28 cellular contexts compared by ENCODE assay signal in the genomic region with DNA sequence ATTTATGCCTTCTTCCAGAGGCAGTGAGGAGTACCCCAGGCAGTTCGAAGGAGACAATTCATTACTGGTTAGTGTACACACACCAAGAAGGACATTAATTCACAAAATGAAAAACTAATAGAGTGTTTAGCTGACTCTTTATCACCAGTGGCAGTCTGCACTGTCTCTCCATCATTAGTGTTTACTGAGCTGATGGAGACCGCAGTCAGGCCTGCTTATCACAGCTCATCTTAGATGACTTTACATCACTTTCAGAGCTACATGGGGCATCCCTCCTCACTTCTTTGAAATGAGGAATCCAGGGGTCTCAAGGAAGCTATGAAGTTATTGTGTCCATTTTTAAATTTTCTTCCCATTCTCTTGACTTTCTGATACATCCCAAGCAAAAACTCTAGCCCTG.
"Had no signal": no experiment of that assay in that cellular context is flagged by ENCODE, and none has a peak within 500 bp of the region (broad histone marks: within the 10 kb centered on the region; RNA-seq: fewer than 3 reads in every experiment).

No MANE protein-coding gene starts in this region.

- DNase-seq: cortex of kidney; dermis blood vessel endothelial cell; dorsolateral prefrontal cortex; effector CD4-positive, alpha-beta T cell; effector CD8-positive, alpha-beta T cell; effector memory CD4-positive, alpha-beta T cell; effector memory CD8-positive, alpha-beta T cell; endodermal cell; erythroblast; esophagus squamous epithelium; foreskin fibroblast; foreskin keratinocyte; foreskin melanocyte; gastrocnemius medialis; glutamatergic neuron; head of caudate nucleus; heart left ventricle; heart right ventricle; hippocampal formation had no signal

- FAIRE-seq: endometrium, endothelial cell of umbilical vein, frontal cortex had no signal

- H3K9me3 ChIP-seq: gastrocnemius medialis had no signal

- H3K27me3 ChIP-seq: dorsolateral prefrontal cortex, esophagus muscularis mucosa, esophagus squamous epithelium, foreskin keratinocyte, gastrocnemius medialis, gastroesophageal sphincter, heart left ventricle, heart right ventricle, hepatocyte had no signal

- H3K27ac ChIP-seq: coronary artery, dorsolateral prefrontal cortex, epithelial cell of prostate, esophagus muscularis mucosa, esophagus squamous epithelium, foreskin keratinocyte, gastrocnemius medialis, gastroesophageal sphincter, heart left ventricle, heart right ventricle, hepatocyte had no signal

- H3K4me3 ChIP-seq: coronary artery, dorsolateral prefrontal cortex, esophagus muscularis mucosa, esophagus squamous epithelium, gastrocnemius medialis, gastroesophageal sphincter, heart left ventricle, heart right ventricle, hepatocyte had no signal

- ATAC-seq: effector memory CD8-positive, alpha-beta T cell; esophagus mucosa; foreskin keratinocyte; gastrocnemius medialis; gastroesophageal sphincter; heart left ventricle; heart right ventricle had no signal

- H3K4me2 ChIP-seq: hepatocyte had no signal

- H3K4me1 ChIP-seq: esophagus muscularis mucosa, esophagus squamous epithelium, foreskin keratinocyte, gastroesophageal sphincter, heart left ventricle, heart right ventricle had no signal

- H3K36me3 ChIP-seq: esophagus muscularis mucosa, gastrocnemius medialis, gastroesophageal sphincter, heart left ventricle had no signal

- H3K79me2 ChIP-seq: hepatocyte had no signal

- H2AFZ ChIP-seq: hepatocyte had no signal
